Comparison of ENCODE assay signal across 1 cellular context in genomic region chr4:89898304-89898716, GRCh38.
TF ChIP-seq lines count a peak whose summit lies in the region.

No MANE protein-coding gene starts in this region.

TF ChIP-seq in GM23338, 12 proteins besides CTCF, POLR2A, EP300 and RAD21 (continued from another document):
- TF ChIP-seq ZNF462 (CRISPR knock-in tag; IDR thresholded peaks at IDR 0.05) = no peak
- TF ChIP-seq, protein P1, sequence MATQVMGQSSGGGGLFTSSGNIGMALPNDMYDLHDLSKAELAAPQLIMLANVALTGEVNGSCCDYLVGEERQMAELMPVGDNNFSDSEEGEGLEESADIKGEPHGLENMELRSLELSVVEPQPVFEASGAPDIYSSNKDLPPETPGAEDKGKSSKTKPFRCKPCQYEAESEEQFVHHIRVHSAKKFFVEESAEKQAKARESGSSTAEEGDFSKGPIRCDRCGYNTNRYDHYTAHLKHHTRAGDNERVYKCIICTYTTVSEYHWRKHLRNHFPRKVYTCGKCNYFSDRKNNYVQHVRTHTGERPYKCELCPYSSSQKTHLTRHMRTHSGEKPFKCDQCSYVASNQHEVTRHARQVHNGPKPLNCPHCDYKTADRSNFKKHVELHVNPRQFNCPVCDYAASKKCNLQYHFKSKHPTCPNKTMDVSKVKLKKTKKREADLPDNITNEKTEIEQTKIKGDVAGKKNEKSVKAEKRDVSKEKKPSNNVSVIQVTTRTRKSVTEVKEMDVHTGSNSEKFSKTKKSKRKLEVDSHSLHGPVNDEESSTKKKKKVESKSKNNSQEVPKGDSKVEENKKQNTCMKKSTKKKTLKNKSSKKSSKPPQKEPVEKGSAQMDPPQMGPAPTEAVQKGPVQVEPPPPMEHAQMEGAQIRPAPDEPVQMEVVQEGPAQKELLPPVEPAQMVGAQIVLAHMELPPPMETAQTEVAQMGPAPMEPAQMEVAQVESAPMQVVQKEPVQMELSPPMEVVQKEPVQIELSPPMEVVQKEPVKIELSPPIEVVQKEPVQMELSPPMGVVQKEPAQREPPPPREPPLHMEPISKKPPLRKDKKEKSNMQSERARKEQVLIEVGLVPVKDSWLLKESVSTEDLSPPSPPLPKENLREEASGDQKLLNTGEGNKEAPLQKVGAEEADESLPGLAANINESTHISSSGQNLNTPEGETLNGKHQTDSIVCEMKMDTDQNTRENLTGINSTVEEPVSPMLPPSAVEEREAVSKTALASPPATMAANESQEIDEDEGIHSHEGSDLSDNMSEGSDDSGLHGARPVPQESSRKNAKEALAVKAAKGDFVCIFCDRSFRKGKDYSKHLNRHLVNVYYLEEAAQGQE (IDR thresholded peaks at IDR 0.05; ENCODE audit: unreplicated experiment) = no peak
- no peak for TF ChIP-seq EZH2phosphoT487 (IDR thresholded peaks at IDR 0.05; ENCODE audit: unreplicated experiment)
